ENCODE assay signal across 20 cellular contexts in genomic region chr16:14510581-14510938, GRCh38.
A peak's percentile ranks its signal among the peaks of the same experiment; 100 is the strongest.
DNase-seq lines count a peak whose midpoint lies in the region; ATAC-seq and TF ChIP-seq lines count a peak whose summit lies in the region.
"Had no signal": no experiment of that assay in that cellular context is flagged by ENCODE, and none has a peak within 500 bp of the region (broad histone marks: within the 10 kb centered on the region; RNA-seq: fewer than 3 reads in every experiment).

No MANE protein-coding gene starts in this region.

- TF ChIP-seq RAD21 in liver (IDR thresholded peaks at IDR 0.05) = peak in 1 of 2 donors; percentile 4

- H3K9ac ChIP-seq in mammary epithelial cell (ENCODE audit: insufficient read depth, low read length) (peak overlapping the region; percentile 55), liver (ENCODE audit: low read depth in 1 of 2, low read length in 2 of 2) (no peak overlapping the region)

- no peaks in the 10 kb centered on the region for H4K20me1 ChIP-seq in mammary epithelial cell (ENCODE audit: insufficient read depth, low read length)

- peaks cover 17% of the 10 kb centered on the region for H3K79me2 ChIP-seq in mammary epithelial cell (ENCODE audit: insufficient read depth, low read length)

- no peaks in the 10 kb centered on the region for H3K9me3 ChIP-seq in heart left ventricle
- no peaks in the 10 kb centered on the region for H3K9me3 ChIP-seq in mammary epithelial cell (replicated peaks; ENCODE audit: insufficient read depth, low read length)
- H3K9me3 ChIP-seq in liver (ENCODE audit: control insufficient read depth in 4 of 4, low read length in 3 of 4) = no peaks in the 10 kb centered on the region
- H3K9me3 ChIP-seq: pancreas, sigmoid colon had no signal

- H3K36me3 ChIP-seq in heart left ventricle (no peaks in the 10 kb centered on the region), mammary epithelial cell (ENCODE audit: insufficient read depth, low read length) (no peaks in the 10 kb centered on the region), liver (ENCODE audit: control insufficient read depth in 4 of 4, insufficient read depth in 3 of 4, low read depth in 1 of 4, low read length in 3 of 4) (no peaks in the 10 kb centered on the region)
- H3K36me3 ChIP-seq: pancreas, sigmoid colon had no signal

- TF ChIP-seq POLR2A in heart left ventricle (IDR thresholded peaks at IDR 0.05) (no peak), lower leg skin (IDR thresholded peaks at IDR 0.05) (no peak)

- DNase-seq in heart left ventricle = no peak
- no peak for DNase-seq in cardiac septum (ENCODE audit: low spot score)
- DNase-seq in mammary epithelial cell = no peak
- DNase-seq in SIG-M5 treated with dmso at 0.1 percent for 504 hours (lab: John Stamatoyannopoulos, UW; ENCODE audit: unreplicated experiment) = no peak
- no peak for DNase-seq in NCI-H2171 (lab: John Stamatoyannopoulos, UW)
- no peak for DNase-seq in lower leg skin (ENCODE audit: low spot score in 2 of 2)
- DNase-seq: activated CD4-positive, alpha-beta memory T cell treated with anti-CD3 and anti-CD28 coated beads, Interleukin-2, amount 10 ng/mL, durations not matched to agents 7 days and 5 days; activated CD4-positive, CD25-positive, alpha-beta regulatory T cell treated with anti-CD3 and anti-CD28 coated beads, Interleukin-2, amount 50 U/mL, for 72 hours; activated naive CD8-positive, alpha-beta T cell treated with anti-CD3 and anti-CD28 coated beads, Interleukin-2, amount 10 ng/mL, durations not matched to agents 7 days and 5 days; cortex of kidney; DMS153; Kasumi-1; NCI-H510A treated with DMSO at 0.1 percent for 48 hours; pancreas; SIG-M5; sigmoid colon; stimulated activated CD8-positive, alpha-beta memory T cell treated with anti-CD3 and anti-CD28 coated beads, Interleukin-4, amount 100 ng/mL, for 48 hours; T-cell had no signal

- BruUV-seq in mammary epithelial cell (replicated peaks; lab: Mats Ljungman, UMichigan) = no TSS peak

- H2AFZ ChIP-seq in mammary epithelial cell (ENCODE audit: low read depth, low read length) = no peak overlapping the region

- 61 to 82% (median 71%) methylated on average over 2 of the region's 2 CpGs for whole genome bisulfite sequencing in heart left ventricle, 4 donors
- 88% methylated on average over 2 of the region's 2 CpGs for WGBS in mammary epithelial cell (ENCODE audit: low coverage, missing lambda C conversion rate)
- 40% methylated on average over 2 of the region's 2 CpGs for WGBS in liver
- WGBS in lower leg skin, 2 donors = 76 to 77% methylated on average over 2 of the region's 2 CpGs

- H3K4me1 ChIP-seq in heart left ventricle = peaks cover 0 to 37% (median 13%) of the 10 kb centered on the region in 12 donors
- H3K4me1 ChIP-seq in mammary epithelial cell (ENCODE audit: insufficient read depth, low read length) = peaks cover 35% of the 10 kb centered on the region
- H3K4me1 ChIP-seq in liver (ENCODE audit: control insufficient read depth in 4 of 4, insufficient read depth in 4 of 4, low read length in 3 of 4) = peaks cover 2 to 28% (median 16%) of the 10 kb centered on the region in 4 donors

- CTCF ChIA-PET in mammary epithelial cell (lab: Charles Lee; ENCODE audit: low non-redundant PET) = no interaction called here

- in situ Hi-C loops in mammary epithelial cell (cut with MboI; ENCODE audit: low sequenced_read_pairs in 2 of 2) = no loop called here

- H3K4me3 ChIP-seq in heart left ventricle (no peak overlapping the region), mammary epithelial cell (replicated peaks in 1 of 3; ENCODE audit: insufficient read depth in 1 of 3, low read depth in 2 of 3, low read length in 3 of 3) (no peak overlapping the region), liver (ENCODE audit: low read depth in 1 of 3, low read length in 3 of 3) (no peak overlapping the region), lower leg skin (ENCODE audit: low read depth, poor library complexity, severe bottlenecking) (no peak overlapping the region)
- H3K4me3 ChIP-seq: pancreas, sigmoid colon had no signal

- intact Hi-C loops in heart left ventricle (cut with DNase I) = no loop called here
- intact Hi-C loops in cardiac septum (cut with DNase I) = no loop called here
- intact Hi-C loops in mammary epithelial cell (cut with micrococcal nuclease) = loop anchor here (5.0 kb wide), 1 partner anchor 208 kb away; no protein-coding TSS in a partner anchor
- intact Hi-C loops in lower leg skin (cut with DNase I; ENCODE audit: low total_unique reads) = no loop called here

- peak overlapping the region; percentile 73 for H3K4me2 ChIP-seq in mammary epithelial cell (ENCODE audit: insufficient read depth, low read depth, low read length)

- dilution Hi-C loops in mammary epithelial cell (cut with HindIII; ENCODE audit: low sequenced_read_pairs) = no loop called here

- ATAC-seq in heart left ventricle = peak in 3 of 4 donors; percentile 43 to 63 (median 56)
- no peak for ATAC-seq in GM19397 (IDR thresholded peaks at IDR 0.05; ENCODE audit: unreplicated experiment)
- ATAC-seq: T-cell had no signal

- peak overlapping the region in 1 of 12 donors; percentile 1 for H3K27ac ChIP-seq in heart left ventricle
- H3K27ac ChIP-seq in mammary epithelial cell (ENCODE audit: insufficient read depth, low read depth, low read length) = peak overlapping the region; percentile 86
- peak overlapping the region; percentile 63 to 66 for H3K27ac ChIP-seq in liver (ENCODE audit: low read depth in 1 of 2, low read length in 2 of 2)
- H3K27ac ChIP-seq: pancreas, sigmoid colon had no signal

- H3K27me3 ChIP-seq in heart left ventricle (no peaks in the 10 kb centered on the region), mammary epithelial cell (ENCODE audit: insufficient read depth, low read length) (no peaks in the 10 kb centered on the region), liver (ENCODE audit: control insufficient read depth in 4 of 4, insufficient read depth in 4 of 4, low read length in 3 of 4) (no peaks in the 10 kb centered on the region)
- H3K27me3 ChIP-seq: pancreas, sigmoid colon had no signal

- TF ChIP-seq CTCF in heart left ventricle (IDR thresholded peaks at IDR 0.05) (no peak), mammary epithelial cell (conservative IDR thresholded peaks at IDR 0.05 in 1 of 2, IDR thresholded peaks at IDR 0.05 in 1 of 2; ENCODE audit: extremely low read depth in 1 of 2, insufficient read depth in 1 of 2, low read depth in 1 of 2, low read length in 2 of 2) (no peak), liver (IDR thresholded peaks at IDR 0.05; ENCODE audit: low read depth, low read length, missing input control) (no peak), lower leg skin (IDR thresholded peaks at IDR 0.05) (no peak)

TF ChIP-seq in liver, 16 proteins besides CTCF, POLR2A, EP300 and RAD21 (continues in another document):
- TF ChIP-seq GABPA (IDR thresholded peaks at IDR 0.05 in 1 of 2, conservative IDR thresholded peaks at IDR 0.05 in 1 of 2) (no peak), JUND (IDR thresholded peaks at IDR 0.05) (no peak), HNF4G (IDR thresholded peaks at IDR 0.05) (no peak), HNF4A (conservative IDR thresholded peaks at IDR 0.05) (no peak), TAF1 (conservative IDR thresholded peaks at IDR 0.05) (no peak), RXRA (IDR thresholded peaks at IDR 0.05) (no peak), YY1 (IDR thresholded peaks at IDR 0.05) (peak; percentile 14), FOXA1 (IDR thresholded peaks at IDR 0.05) (no peak), SP1 (IDR thresholded peaks at IDR 0.05) (no peak), NR2F2 (IDR thresholded peaks at IDR 0.05) (no peak), MAX (IDR thresholded peaks at IDR 0.05) (peak; percentile 76), FOXA2 (IDR thresholded peaks at IDR 0.05) (no peak)
- TF ChIP-seq, protein P1, sequence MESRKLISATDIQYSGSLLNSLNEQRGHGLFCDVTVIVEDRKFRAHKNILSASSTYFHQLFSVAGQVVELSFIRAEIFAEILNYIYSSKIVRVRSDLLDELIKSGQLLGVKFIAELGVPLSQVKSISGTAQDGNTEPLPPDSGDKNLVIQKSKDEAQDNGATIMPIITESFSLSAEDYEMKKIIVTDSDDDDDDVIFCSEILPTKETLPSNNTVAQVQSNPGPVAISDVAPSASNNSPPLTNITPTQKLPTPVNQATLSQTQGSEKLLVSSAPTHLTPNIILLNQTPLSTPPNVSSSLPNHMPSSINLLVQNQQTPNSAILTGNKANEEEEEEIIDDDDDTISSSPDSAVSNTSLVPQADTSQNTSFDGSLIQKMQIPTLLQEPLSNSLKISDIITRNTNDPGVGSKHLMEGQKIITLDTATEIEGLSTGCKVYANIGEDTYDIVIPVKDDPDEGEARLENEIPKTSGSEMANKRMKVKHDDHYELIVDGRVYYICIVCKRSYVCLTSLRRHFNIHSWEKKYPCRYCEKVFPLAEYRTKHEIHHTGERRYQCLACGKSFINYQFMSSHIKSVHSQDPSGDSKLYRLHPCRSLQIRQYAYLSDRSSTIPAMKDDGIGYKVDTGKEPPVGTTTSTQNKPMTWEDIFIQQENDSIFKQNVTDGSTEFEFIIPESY (IDR thresholded peaks at IDR 0.05) = no peak
- TF ChIP-seq, protein P2, sequence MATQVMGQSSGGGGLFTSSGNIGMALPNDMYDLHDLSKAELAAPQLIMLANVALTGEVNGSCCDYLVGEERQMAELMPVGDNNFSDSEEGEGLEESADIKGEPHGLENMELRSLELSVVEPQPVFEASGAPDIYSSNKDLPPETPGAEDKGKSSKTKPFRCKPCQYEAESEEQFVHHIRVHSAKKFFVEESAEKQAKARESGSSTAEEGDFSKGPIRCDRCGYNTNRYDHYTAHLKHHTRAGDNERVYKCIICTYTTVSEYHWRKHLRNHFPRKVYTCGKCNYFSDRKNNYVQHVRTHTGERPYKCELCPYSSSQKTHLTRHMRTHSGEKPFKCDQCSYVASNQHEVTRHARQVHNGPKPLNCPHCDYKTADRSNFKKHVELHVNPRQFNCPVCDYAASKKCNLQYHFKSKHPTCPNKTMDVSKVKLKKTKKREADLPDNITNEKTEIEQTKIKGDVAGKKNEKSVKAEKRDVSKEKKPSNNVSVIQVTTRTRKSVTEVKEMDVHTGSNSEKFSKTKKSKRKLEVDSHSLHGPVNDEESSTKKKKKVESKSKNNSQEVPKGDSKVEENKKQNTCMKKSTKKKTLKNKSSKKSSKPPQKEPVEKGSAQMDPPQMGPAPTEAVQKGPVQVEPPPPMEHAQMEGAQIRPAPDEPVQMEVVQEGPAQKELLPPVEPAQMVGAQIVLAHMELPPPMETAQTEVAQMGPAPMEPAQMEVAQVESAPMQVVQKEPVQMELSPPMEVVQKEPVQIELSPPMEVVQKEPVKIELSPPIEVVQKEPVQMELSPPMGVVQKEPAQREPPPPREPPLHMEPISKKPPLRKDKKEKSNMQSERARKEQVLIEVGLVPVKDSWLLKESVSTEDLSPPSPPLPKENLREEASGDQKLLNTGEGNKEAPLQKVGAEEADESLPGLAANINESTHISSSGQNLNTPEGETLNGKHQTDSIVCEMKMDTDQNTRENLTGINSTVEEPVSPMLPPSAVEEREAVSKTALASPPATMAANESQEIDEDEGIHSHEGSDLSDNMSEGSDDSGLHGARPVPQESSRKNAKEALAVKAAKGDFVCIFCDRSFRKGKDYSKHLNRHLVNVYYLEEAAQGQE (IDR thresholded peaks at IDR 0.05) = peak; percentile 0
